Comparison of ENCODE assay signal across 16 cellular contexts in the genomic region with DNA sequence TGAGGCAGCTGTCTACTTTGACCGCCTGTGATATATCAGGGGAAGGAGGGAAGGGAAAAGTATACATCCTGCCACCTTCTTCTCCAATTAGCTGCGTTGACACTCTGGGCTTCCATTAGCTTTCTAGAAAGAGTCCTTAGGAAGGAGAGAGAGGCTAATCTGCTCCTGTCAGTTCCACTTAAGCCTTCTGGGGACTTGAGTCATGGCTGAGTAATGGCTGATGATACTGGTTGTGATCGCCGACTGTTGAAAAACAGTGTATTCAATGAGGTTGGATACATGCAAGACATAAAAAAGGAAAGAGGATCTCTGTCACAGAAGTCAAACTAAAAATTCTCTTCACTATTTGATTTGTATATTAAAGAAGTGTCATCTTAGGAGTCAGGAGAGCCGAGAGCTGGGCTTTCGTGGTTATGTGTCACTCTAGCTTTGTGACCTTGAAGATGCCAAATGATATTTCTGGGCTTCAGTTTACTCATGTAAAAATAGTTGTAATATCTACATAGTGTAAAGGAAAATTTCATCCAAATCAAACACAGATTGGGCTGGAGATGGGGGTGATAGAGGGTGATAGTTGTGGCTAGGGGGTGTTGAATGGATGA.
DNase-seq lines count a peak whose midpoint lies in the region; ATAC-seq and TF ChIP-seq lines count a peak whose summit lies in the region.
"Had no signal": no experiment of that assay in that cellular context is flagged by ENCODE, and none has a peak within 500 bp of the region (broad histone marks: within the 10 kb centered on the region; RNA-seq: fewer than 3 reads in every experiment).

No MANE protein-coding gene starts in this region.

- H3K4me1 ChIP-seq in thoracic aorta (ENCODE audit: control insufficient read depth in 1 of 2, low read depth in 2 of 2) = peaks cover 30 to 60% of the 10 kb centered on the region in 2 donors

- DNase-seq in activated CD4-positive, alpha-beta T cell treated with anti-CD3 and anti-CD28 coated beads for 36 hours = no peak
- DNase-seq in activated CD4-positive, alpha-beta T cell treated with anti-CD3 and anti-CD28 coated beads for 48 hours = no peak
- peak; percentile 37 for DNase-seq in amniotic stem cell (lab: John Stamatoyannopoulos, UW)
- DNase-seq in glutamatergic neuron = no peak
- no peak for DNase-seq in thoracic aorta (ENCODE audit: low spot score)
- no peak for DNase-seq in activated CD4-positive, alpha-beta T cell treated with anti-CD3 and anti-CD28 coated beads, Interleukin-2, amount 10 ng/mL, durations not matched to agents 24 days and 14 days
- DNase-seq: activated naive CD4-positive, alpha-beta T cell treated with anti-CD3 and anti-CD28 coated beads, Interleukin-2, amount 10 ng/mL, durations not matched to agents 7 days and 5 days; Calu3; NCI-H1930; NCI-H774; ovary; SIG-M5; stimulated activated CD4-positive, alpha-beta T cell treated with anti-CD3 and anti-CD28 coated beads, Interleukin-15, amount 100 ng/mL, for 24 hours; thyroid gland had no signal

- H3K4me3 Mint-ChIP-seq in activated CD4-positive, alpha-beta T cell treated with anti-CD3 and anti-CD28 coated beads for 36 hours = no peak overlapping the region
- H3K4me3 Mint-ChIP-seq in glutamatergic neuron (ENCODE audit: unreplicated experiment) = no peak overlapping the region
- no peak overlapping the region for H3K4me3 Mint-ChIP-seq in activated CD4-positive, alpha-beta T cell treated with anti-CD3 and anti-CD28 coated beads, Interleukin-2, amount 10 ng/mL, durations not matched to agents 24 days and 14 days
- H3K4me3 Mint-ChIP-seq: activated naive CD4-positive, alpha-beta T cell treated with anti-CD3 and anti-CD28 coated beads, Interleukin-2, amount 10 ng/mL, durations not matched to agents 7 days and 5 days had no signal

- no peaks in the 10 kb centered on the region for H3K36me3 Mint-ChIP-seq in activated CD4-positive, alpha-beta T cell treated with anti-CD3 and anti-CD28 coated beads for 36 hours (ENCODE audit: low read depth)
- H3K36me3 Mint-ChIP-seq in glutamatergic neuron (ENCODE audit: unreplicated experiment) = no peaks in the 10 kb centered on the region
- no peaks in the 10 kb centered on the region for H3K36me3 Mint-ChIP-seq in activated CD4-positive, alpha-beta T cell treated with anti-CD3 and anti-CD28 coated beads, Interleukin-2, amount 10 ng/mL, durations not matched to agents 24 days and 14 days (ENCODE audit: low read depth)
- H3K36me3 Mint-ChIP-seq: activated naive CD4-positive, alpha-beta T cell treated with anti-CD3 and anti-CD28 coated beads, Interleukin-2, amount 10 ng/mL, durations not matched to agents 7 days and 5 days had no signal

- H3K27ac ChIP-seq in thoracic aorta = peak overlapping the region; percentile 8 to 52
- H3K27ac ChIP-seq: ovary, thyroid gland had no signal

- POLR2A ChIA-PET in activated CD4-positive, alpha-beta T cell treated with anti-CD3 and anti-CD28 coated beads for 36 hours (lab: Charles Lee) = no interaction called here

- no peaks in the 10 kb centered on the region for H3K27me3 Mint-ChIP-seq in activated CD4-positive, alpha-beta T cell treated with anti-CD3 and anti-CD28 coated beads for 36 hours
- H3K27me3 Mint-ChIP-seq in glutamatergic neuron (ENCODE audit: unreplicated experiment) = peaks cover 2% of the 10 kb centered on the region
- H3K27me3 Mint-ChIP-seq in activated CD4-positive, alpha-beta T cell treated with anti-CD3 and anti-CD28 coated beads, Interleukin-2, amount 10 ng/mL, durations not matched to agents 24 days and 14 days = peaks cover 30% of the 10 kb centered on the region

- no peak overlapping the region for H3K4me3 ChIP-seq in thoracic aorta
- H3K4me3 ChIP-seq: ovary, thyroid gland had no signal

- no peaks in the 10 kb centered on the region for H3K9me3 Mint-ChIP-seq in activated CD4-positive, alpha-beta T cell treated with anti-CD3 and anti-CD28 coated beads for 36 hours (ENCODE audit: low read depth)
- H3K9me3 Mint-ChIP-seq in glutamatergic neuron (ENCODE audit: unreplicated experiment) = no peaks in the 10 kb centered on the region
- no peaks in the 10 kb centered on the region for H3K9me3 Mint-ChIP-seq in activated CD4-positive, alpha-beta T cell treated with anti-CD3 and anti-CD28 coated beads, Interleukin-2, amount 10 ng/mL, durations not matched to agents 24 days and 14 days
- H3K9me3 Mint-ChIP-seq: activated naive CD4-positive, alpha-beta T cell treated with anti-CD3 and anti-CD28 coated beads, Interleukin-2, amount 10 ng/mL, durations not matched to agents 7 days and 5 days had no signal

- ATAC-seq in activated CD4-positive, alpha-beta T cell treated with anti-CD3 and anti-CD28 coated beads for 36 hours = peak; percentile 53
- ATAC-seq in thoracic aorta (ENCODE audit: insufficient number of reproducible peaks, low FRiP score, low read depth) (no peak), HG03280 (IDR thresholded peaks at IDR 0.05; ENCODE audit: unreplicated experiment) (no peak), GM18870 (IDR thresholded peaks at IDR 0.05; ENCODE audit: unreplicated experiment) (no peak)

- H3K36me3 ChIP-seq in thoracic aorta = no peaks in the 10 kb centered on the region
- H3K36me3 ChIP-seq: ovary, thyroid gland had no signal

- H3K9me3 ChIP-seq in thoracic aorta = no peaks in the 10 kb centered on the region
- H3K9me3 ChIP-seq: ovary, thyroid gland had no signal

- TF ChIP-seq CTCF in glutamatergic neuron (IDR thresholded peaks at IDR 0.05; ENCODE audit: partially characterized antibody, unreplicated experiment) (no peak), thoracic aorta (IDR thresholded peaks at IDR 0.05) (no peak)

- CTCF ChIA-PET in activated CD4-positive, alpha-beta T cell treated with anti-CD3 and anti-CD28 coated beads for 36 hours (lab: Charles Lee) = no interaction called here

- no peaks in the 10 kb centered on the region for H3K4me1 Mint-ChIP-seq in activated CD4-positive, alpha-beta T cell treated with anti-CD3 and anti-CD28 coated beads for 36 hours
- peaks cover 22% of the 10 kb centered on the region for H3K4me1 Mint-ChIP-seq in glutamatergic neuron (ENCODE audit: low read depth, unreplicated experiment)
- H3K4me1 Mint-ChIP-seq in activated CD4-positive, alpha-beta T cell treated with anti-CD3 and anti-CD28 coated beads, Interleukin-2, amount 10 ng/mL, durations not matched to agents 24 days and 14 days = no peaks in the 10 kb centered on the region
- H3K4me1 Mint-ChIP-seq: activated naive CD4-positive, alpha-beta T cell treated with anti-CD3 and anti-CD28 coated beads, Interleukin-2, amount 10 ng/mL, durations not matched to agents 7 days and 5 days had no signal

- no peaks in the 10 kb centered on the region for H3K27me3 ChIP-seq in thoracic aorta (replicated peaks; ENCODE audit: insufficient read depth)
- H3K27me3 ChIP-seq: ovary, thyroid gland had no signal

- intact Hi-C loops in activated CD4-positive, alpha-beta T cell treated with anti-CD3 and anti-CD28 coated beads for 36 hours (cut with DNase I, micrococcal nuclease) = no loop called here
- intact Hi-C loops in activated CD4-positive, alpha-beta T cell treated with anti-CD3 and anti-CD28 coated beads, Interleukin-2, amount 10 ng/mL, durations not matched to agents 24 days and 14 days (cut with micrococcal nuclease) = no loop called here

- H3K27ac Mint-ChIP-seq in activated CD4-positive, alpha-beta T cell treated with anti-CD3 and anti-CD28 coated beads for 36 hours = no peak overlapping the region
- H3K27ac Mint-ChIP-seq in glutamatergic neuron (ENCODE audit: unreplicated experiment) = peak overlapping the region; percentile 31
- no peak overlapping the region for H3K27ac Mint-ChIP-seq in activated CD4-positive, alpha-beta T cell treated with anti-CD3 and anti-CD28 coated beads, Interleukin-2, amount 10 ng/mL, durations not matched to agents 24 days and 14 days
- H3K27ac Mint-ChIP-seq: activated naive CD4-positive, alpha-beta T cell treated with anti-CD3 and anti-CD28 coated beads, Interleukin-2, amount 10 ng/mL, durations not matched to agents 7 days and 5 days had no signal
